ENCODE assay signal across 2 cellular contexts in the genomic region with DNA sequence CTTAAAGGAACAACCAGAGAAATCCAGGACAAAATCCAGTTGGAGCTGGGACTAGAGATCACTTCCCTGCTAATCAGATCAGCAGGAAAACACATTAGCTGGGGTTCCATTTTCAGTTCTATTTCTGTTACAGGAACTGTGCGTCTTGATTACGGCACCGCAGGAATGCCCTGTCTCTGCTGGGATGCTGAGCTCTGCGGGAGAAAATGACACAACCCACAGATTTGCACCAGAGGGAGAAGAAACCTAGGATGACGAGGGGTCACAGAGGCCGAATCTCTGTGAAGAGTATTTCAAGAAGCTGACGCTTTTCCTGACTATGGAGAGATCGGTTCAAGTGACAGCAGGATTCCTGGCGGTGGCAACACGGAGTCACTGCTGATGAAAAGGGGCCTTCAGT. TPM values are rescaled to one million over a fixed set of nuclear protein-coding genes. Genes with fewer than 3 reads are reported as not detected.
"Had no signal": no experiment of that assay in that cellular context is flagged by ENCODE, and none has a peak within 500 bp of the region (broad histone marks: within the 10 kb centered on the region; RNA-seq: fewer than 3 reads in every experiment).

No MANE protein-coding gene starts in this region.

RNA-seq across cellular contexts. Expression of gene RSPH10B, which starts 40.2 kb away (rescaled TPM):
- total RNA-seq: G401, GM12878 had no signal

RNA-seq across cellular contexts. Expression of gene OCM, which starts 49.7 kb away (rescaled TPM):
- total RNA-seq: G401, GM12878 had no signal
- polyA plus RNA-seq: GM12878 had no signal
